In the genomic region with DNA sequence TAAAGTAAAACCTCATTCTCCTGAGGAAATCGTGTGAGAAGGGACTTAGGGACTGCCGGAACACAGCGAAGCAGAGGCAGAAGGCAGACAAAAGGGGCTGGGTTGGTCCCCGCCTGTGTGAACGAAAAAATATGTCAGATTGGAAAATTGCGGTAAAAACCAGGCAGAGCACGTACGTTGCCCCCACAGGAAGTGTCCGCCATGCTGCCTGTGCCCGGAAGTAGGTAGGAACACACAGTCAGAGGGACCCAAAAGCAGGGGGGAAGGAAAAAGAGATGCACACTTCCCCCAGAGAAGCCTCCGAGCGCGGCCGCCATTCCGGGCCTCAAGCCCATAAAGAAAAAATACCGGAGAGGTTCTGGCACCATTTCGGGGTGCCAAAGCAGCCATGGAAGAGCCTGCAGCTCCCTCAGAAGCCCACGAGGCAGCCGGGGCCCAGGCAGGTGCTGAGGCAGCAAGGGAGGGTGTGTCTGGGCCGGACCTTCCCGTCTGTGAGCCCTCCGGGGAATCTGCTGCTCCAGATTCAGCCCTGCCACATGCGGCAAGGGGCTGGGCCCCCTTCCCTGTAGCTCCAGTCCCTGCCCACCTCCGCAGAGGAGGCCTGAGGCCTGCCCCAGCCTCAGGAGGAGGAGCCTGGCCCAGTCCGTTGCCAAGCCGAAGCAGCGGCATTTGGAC, we compare ENCODE assay signal across 8 cellular contexts. TPM values are rescaled to one million over a fixed set of nuclear protein-coding genes. Genes with fewer than 3 reads are reported as not detected.
DNase-seq lines count a peak whose midpoint lies in the region; ATAC-seq and TF ChIP-seq lines count a peak whose summit lies in the region.

A gene (plus strand): TSS at position 280 of the 675 bp plus-strand sequence. CDS start 109 bp downstream, at position 389.

- H4K20me1 ChIP-seq in BLaER1 treated with 17β-estradiol and CSF1 and Interleukin-3, amounts not matched to agents 10 nM and 100 nM: no peaks in the 10 kb centered on the region
- H4K20me1 ChIP-seq in KMS-11 (ENCODE audit: insufficient read depth): peaks cover 8% of the 10 kb centered on the region; the same call in 1 of the 2 replicates

- H3K4me3 ChIP-seq in BLaER1 treated with 17β-estradiol and CSF1 and Interleukin-3, amounts not matched to agents 10 nM and 100 nM: peak within 1 kb of the TSS; percentile 39 to 70 (median 60)
- no peak within 1 kb of the TSS for H3K4me3 ChIP-seq in KMS-11 (IDR thresholded peaks at IDR 0.05; ENCODE audit: insufficient read depth, low read depth, low read length)
- H3K4me3 ChIP-seq in aorta (ENCODE audit: low read length in 2 of 2): peak within 1 kb of the TSS in 1 of 2 donors; percentile 1

- H3K36me3 ChIP-seq in BLaER1 treated with 17β-estradiol and CSF1 and Interleukin-3, amounts not matched to agents 10 nM and 100 nM: no peaks in the 10 kb centered on the region
- H3K36me3 ChIP-seq in KMS-11 (ENCODE audit: insufficient read depth): no peaks in the 10 kb centered on the region
- no peaks in the 10 kb centered on the region for H3K36me3 ChIP-seq in aorta (ENCODE audit: control insufficient read depth in 1 of 2, insufficient read depth in 2 of 2, low read length in 1 of 2)

- H3K79me2 ChIP-seq in KMS-11 (ENCODE audit: insufficient read depth, low read depth): peaks cover 48% of the 10 kb centered on the region

- peak within 1 kb of the TSS; percentile 87 for H2AFZ ChIP-seq in KMS-11 (ENCODE audit: low read depth)

- WGBS in aorta, 2 donors: 69 to 81% methylated on average over 27 of the region's 27 CpGs

- ATAC-seq in naive B cell (ENCODE audit: low read depth in 2 of 2): peak in 1 of 2 donors; percentile 32
- ATAC-seq in aorta (ENCODE audit: low FRiP score): peak; percentile 48

- no peaks in the 10 kb centered on the region for H3K27me3 ChIP-seq in BLaER1 treated with 17β-estradiol and CSF1 and Interleukin-3, amounts not matched to agents 10 nM and 100 nM
- no peaks in the 10 kb centered on the region for H3K27me3 ChIP-seq in KMS-11 (ENCODE audit: insufficient read depth, low read depth)
- no peaks in the 10 kb centered on the region for H3K27me3 ChIP-seq in aorta (ENCODE audit: control insufficient read depth in 1 of 2, insufficient read depth in 2 of 2, low read length in 1 of 2)

- peak within 1 kb of the TSS; percentile 68 for H3K4me3 Mint-ChIP-seq in T-helper 1 cell treated with Interleukin-12 subunit alpha and Interleukin-12 subunit beta and Interleukin-4 antibody, amounts not matched to agents 30 μg/mL and 1 μg/mL, for 36 hours
- H3K4me3 Mint-ChIP-seq in naive B cell: peak within 1 kb of the TSS in 7 of 8 donors; percentile 28 to 86 (median 77)

- H3K9ac ChIP-seq in BLaER1 treated with 17β-estradiol and CSF1 and Interleukin-3, amounts not matched to agents 10 nM and 100 nM: peak within 1 kb of the TSS; percentile 66 to 81 (median 75)
- peak within 1 kb of the TSS; percentile 97 for H3K9ac ChIP-seq in KMS-11

- H3K27me3 Mint-ChIP-seq in T-helper 1 cell treated with Interleukin-12 subunit alpha and Interleukin-12 subunit beta and Interleukin-4 antibody, amounts not matched to agents 30 μg/mL and 1 μg/mL, for 36 hours (ENCODE audit: low read depth): no peaks in the 10 kb centered on the region
- peaks cover 0 to 8% (median 7%) of the 10 kb centered on the region in 3 donors for H3K27me3 Mint-ChIP-seq in naive B cell

- DNase-seq in cerebellar cortex (ENCODE audit: low spot score) (peak; percentile 1), naive B cell (no peak), aorta (no peak), HK-2 (ENCODE audit: unreplicated experiment) (no peak), NCI-H1105 (lab: John Stamatoyannopoulos, UW) (no peak)

- TF ChIP-seq CTCF in KMS-11 (conservative IDR thresholded peaks at IDR 0.05; ENCODE audit: low read depth, low read length): no peak

- H3K4me1 ChIP-seq in BLaER1 treated with 17β-estradiol and CSF1 and Interleukin-3, amounts not matched to agents 10 nM and 100 nM: peaks cover 7 to 41% (median 24%) of the 10 kb centered on the region in 10 experiments; a peak in 16 of 20 replicates
- peaks cover 11% of the 10 kb centered on the region for H3K4me1 ChIP-seq in KMS-11 (ENCODE audit: low read depth, poor library complexity, severe bottlenecking)
- H3K4me1 ChIP-seq in aorta (ENCODE audit: control insufficient read depth in 1 of 2, insufficient read depth in 2 of 2, low read length in 2 of 2): no peaks in the 10 kb centered on the region

- H3K36me3 Mint-ChIP-seq in T-helper 1 cell treated with Interleukin-12 subunit alpha and Interleukin-12 subunit beta and Interleukin-4 antibody, amounts not matched to agents 30 μg/mL and 1 μg/mL, for 36 hours (ENCODE audit: low read depth): no peaks in the 10 kb centered on the region
- H3K36me3 Mint-ChIP-seq in naive B cell: no peaks in the 10 kb centered on the region

- peak within 1 kb of the TSS; percentile 65 for H3K27ac Mint-ChIP-seq in T-helper 1 cell treated with Interleukin-12 subunit alpha and Interleukin-12 subunit beta and Interleukin-4 antibody, amounts not matched to agents 30 μg/mL and 1 μg/mL, for 36 hours
- peak within 1 kb of the TSS in 2 of 6 donors; percentile 26 to 82 for H3K27ac Mint-ChIP-seq in naive B cell

- intact Hi-C loops in aorta (cut with DNase I): loop anchor here in 1 of 2 donors (5.0 kb wide), 1 partner anchor 33 kb away; no protein-coding TSS in a partner anchor

- H3K4me1 Mint-ChIP-seq in T-helper 1 cell treated with Interleukin-12 subunit alpha and Interleukin-12 subunit beta and Interleukin-4 antibody, amounts not matched to agents 30 μg/mL and 1 μg/mL, for 36 hours (ENCODE audit: low read depth): peaks cover 2% of the 10 kb centered on the region
- H3K4me1 Mint-ChIP-seq in naive B cell: no peaks in the 10 kb centered on the region

- peak within 1 kb of the TSS; percentile 57 to 89 (median 78); a peak in 21 of 22 replicates for H3K27ac ChIP-seq in BLaER1 treated with 17β-estradiol and CSF1 and Interleukin-3, amounts not matched to agents 10 nM and 100 nM
- H3K27ac ChIP-seq in KMS-11 (peak within 1 kb of the TSS; percentile 91), aorta (ENCODE audit: low read depth in 1 of 2, low read length in 2 of 2) (no peak within 1 kb of the TSS)

- peaks cover 0 to 4% (median 0%) of the 10 kb centered on the region in 11 experiments; a peak in 3 of 22 replicates for H3K9me3 ChIP-seq in BLaER1 treated with 17β-estradiol and CSF1 and Interleukin-3, amounts not matched to agents 10 nM and 100 nM (replicated peaks in 1 of 11)
- no peaks in the 10 kb centered on the region for H3K9me3 ChIP-seq in aorta (ENCODE audit: control insufficient read depth, low read length)

- H3K9me3 Mint-ChIP-seq in T-helper 1 cell treated with Interleukin-12 subunit alpha and Interleukin-12 subunit beta and Interleukin-4 antibody, amounts not matched to agents 30 μg/mL and 1 μg/mL, for 36 hours: peaks cover 12% of the 10 kb centered on the region
- peaks cover 0 to 5% (median 0%) of the 10 kb centered on the region in 7 donors for H3K9me3 Mint-ChIP-seq in naive B cell

- H3K4me2 ChIP-seq in BLaER1 treated with 17β-estradiol and CSF1 and Interleukin-3, amounts not matched to agents 10 nM and 100 nM: peak within 1 kb of the TSS; percentile 65 to 85 (median 76)
- H3K4me2 ChIP-seq in KMS-11: peak within 1 kb of the TSS; percentile 58

RNA-seq across cellular contexts. Expression of the gene that starts here (rescaled TPM):
- polyA plus RNA-seq in naive B cell (ENCODE audit: low read depth in 6 of 6) (1 to 10 TPM in 2 of 6 donors, under 1 TPM in 2, not detected in 2; 0.15 to 1.8 (median 0.94) TPM), aorta (under 1 TPM; 0.13 to 0.28 TPM)
- 1 to 10 TPM in 1 of 2 donors, not detected in 1; 1.6 TPM for total RNA-seq in aorta

Comparison
In these comparisons a context has a peak if more than half of its experiments do, and no peak if none do; other contexts are left out.
1. H3K27ac ChIP-seq: peak in BLaER1 treated with 17β-estradiol and CSF1 and Interleukin-3, amounts not matched to agents 10 nM and 100 nM (11 of 11) and KMS-11 (single experiment); none in aorta (0 of 2).